In the genomic region with DNA sequence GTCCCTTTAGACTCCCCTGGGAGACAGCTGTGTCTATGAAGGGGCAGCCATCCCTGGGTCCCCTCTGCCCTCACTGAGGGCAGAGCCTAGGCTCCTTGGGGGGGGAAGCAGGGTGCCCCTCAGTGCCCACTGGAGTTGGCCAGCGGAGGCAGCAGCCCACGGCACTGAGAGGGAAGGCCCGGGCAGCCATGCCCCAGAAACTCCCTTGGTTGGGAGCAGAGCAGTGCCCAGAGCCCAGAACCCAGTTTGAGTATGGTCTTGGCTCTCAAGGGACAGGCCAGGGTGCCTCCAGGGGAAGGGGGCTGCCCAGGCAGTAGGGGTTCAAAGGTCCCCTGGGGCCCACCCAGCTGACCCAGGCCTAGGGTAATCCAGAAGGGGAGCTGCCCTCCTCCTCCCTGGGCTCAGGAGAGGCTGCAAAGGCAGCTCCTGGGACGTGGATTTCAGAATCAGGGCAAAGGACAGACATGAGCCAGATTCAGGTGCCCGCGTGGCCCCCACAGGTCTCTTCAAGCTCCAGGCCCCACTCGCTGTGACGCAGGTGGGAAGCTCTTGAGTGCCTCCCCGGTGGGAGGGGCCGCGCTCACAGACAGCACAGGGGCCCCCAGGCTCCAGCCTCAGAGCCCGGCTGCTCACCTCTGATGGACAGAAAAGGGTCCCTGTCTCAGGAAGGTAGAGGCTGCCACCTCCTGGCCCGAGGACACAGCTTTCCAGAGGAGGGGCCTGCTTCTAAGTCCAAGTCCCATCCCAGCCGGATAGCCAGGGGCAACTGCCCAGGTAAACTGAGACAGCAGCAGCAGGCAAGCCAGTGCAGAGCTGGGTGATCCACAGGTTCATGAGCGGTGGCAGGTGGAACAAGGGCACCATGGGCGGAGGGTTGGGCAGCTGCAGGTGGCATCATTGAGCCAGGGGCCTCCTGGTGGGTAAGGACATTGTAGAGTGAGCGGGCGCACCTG, we compare ENCODE assay signal across 8 cellular contexts. TPM values are rescaled to one million over a fixed set of nuclear protein-coding genes. Genes with fewer than 3 reads are reported as not detected.
DNase-seq lines count a peak whose midpoint lies in the region; ATAC-seq and TF ChIP-seq lines count a peak whose summit lies in the region.

No MANE protein-coding gene starts in this region.

- intact Hi-C loops in activated CD4-positive, alpha-beta T cell treated with anti-CD3 and anti-CD28 coated beads, Interleukin-2, amount 10 ng/mL, durations not matched to agents 24 days and 14 days (cut with micrococcal nuclease), result loop anchor here (1.0 kb wide), 1 partner anchor 102 kb away; no protein-coding TSS in a partner anchor

- H3K9me3 ChIP-seq in OCI-LY3 (ENCODE audit: insufficient read depth, low read length) (no peaks in the 10 kb centered on the region), osteoblast (ENCODE audit: low read depth, low read length) (no peaks in the 10 kb centered on the region)

- H3K79me2 ChIP-seq in OCI-LY3 (ENCODE audit: low read length) (no peaks in the 10 kb centered on the region), osteoblast (ENCODE audit: insufficient read depth, low read length) (no peaks in the 10 kb centered on the region)

- H3K27ac ChIP-seq in OCI-LY3 (ENCODE audit: low read length) (no peak overlapping the region), osteoblast (ENCODE audit: low read depth, low read length) (no peak overlapping the region)

- no peak overlapping the region for H3K27ac Mint-ChIP-seq in activated CD4-positive, alpha-beta T cell treated with anti-CD3 and anti-CD28 coated beads, Interleukin-2, amount 10 ng/mL, durations not matched to agents 24 days and 14 days

- H3K9me3 Mint-ChIP-seq in activated CD4-positive, alpha-beta T cell treated with anti-CD3 and anti-CD28 coated beads, Interleukin-2, amount 10 ng/mL, durations not matched to agents 24 days and 14 days, result no peaks in the 10 kb centered on the region

- H3K9ac ChIP-seq in OCI-LY3 (ENCODE audit: low read length), result no peak overlapping the region

- H3K27me3 Mint-ChIP-seq in activated CD4-positive, alpha-beta T cell treated with anti-CD3 and anti-CD28 coated beads, Interleukin-2, amount 10 ng/mL, durations not matched to agents 24 days and 14 days, result peaks cover 3% of the 10 kb centered on the region

- TF ChIP-seq CTCF in OCI-LY3 (IDR thresholded peaks at IDR 0.05; ENCODE audit: low read depth, low read length) (peak; percentile 31), osteoblast (IDR thresholded peaks at IDR 0.05; ENCODE audit: extremely low read depth, low read depth, low read length) (peak; percentile 13)

- H3K4me1 Mint-ChIP-seq in activated CD4-positive, alpha-beta T cell treated with anti-CD3 and anti-CD28 coated beads, Interleukin-2, amount 10 ng/mL, durations not matched to agents 24 days and 14 days, result peaks cover 20% of the 10 kb centered on the region

- peak overlapping the region; percentile 70 for H3K4me3 Mint-ChIP-seq in activated CD4-positive, alpha-beta T cell treated with anti-CD3 and anti-CD28 coated beads, Interleukin-2, amount 10 ng/mL, durations not matched to agents 24 days and 14 days

- H3K27me3 ChIP-seq in OCI-LY3 (ENCODE audit: low read depth, low read length) (0 out of 2 replicates have a peak, but pooled peaks cover 5% of the 10 kb centered on the region), osteoblast (ENCODE audit: insufficient read depth, low read length) (no peaks in the 10 kb centered on the region)

- no peak overlapping the region for H3K4me2 ChIP-seq in OCI-LY3 (ENCODE audit: low read length)
- H3K4me2 ChIP-seq in osteoblast (ENCODE audit: insufficient read depth, low read length), result no peak overlapping the region

- H3K36me3 ChIP-seq in OCI-LY3 (replicated peaks; ENCODE audit: low read depth, low read length) (no peaks in the 10 kb centered on the region), osteoblast (ENCODE audit: insufficient read depth, low read length) (no peaks in the 10 kb centered on the region)

- H2AFZ ChIP-seq in OCI-LY3 (ENCODE audit: low read depth, low read length), result no peak overlapping the region
- no peak overlapping the region for H2AFZ ChIP-seq in osteoblast (ENCODE audit: low read length)

- DNase-seq in activated CD4-positive, alpha-beta T cell treated with anti-CD3 and anti-CD28 coated beads, Interleukin-2, amount 10 ng/mL, durations not matched to agents 24 days and 14 days, result no peak
- no peak for DNase-seq in activated CD4-positive, alpha-beta T cell treated with anti-CD3 and anti-CD28 coated beads for 4 hours
- DNase-seq in ecto neural progenitor cell (ENCODE audit: low spot score), result peak; percentile 80
- peak; percentile 85 for DNase-seq in osteoblast (ENCODE audit: insufficient read length, low spot score, missing footprints)
- no peak for DNase-seq in NK-92 treated with Interleukin-12 subunit alpha and Interleukin-12 subunit beta, amount 100 ng/mL, for 24 hours (lab: John Stamatoyannopoulos, UW)
- no peak for DNase-seq in medulla oblongata (ENCODE audit: extremely low spot score)

- ATAC-seq in HG02588 (IDR thresholded peaks at IDR 0.05; ENCODE audit: unreplicated experiment), result no peak

- peaks cover 2% of the 10 kb centered on the region for H3K36me3 Mint-ChIP-seq in activated CD4-positive, alpha-beta T cell treated with anti-CD3 and anti-CD28 coated beads, Interleukin-2, amount 10 ng/mL, durations not matched to agents 24 days and 14 days (ENCODE audit: low read depth)

- H3K4me3 ChIP-seq in OCI-LY3 (ENCODE audit: low read length) (no peak overlapping the region), osteoblast (ENCODE audit: insufficient read depth, low read length) (no peak overlapping the region)

- no peaks in the 10 kb centered on the region for H4K20me1 ChIP-seq in OCI-LY3 (ENCODE audit: insufficient read depth, low read length)
- H4K20me1 ChIP-seq in osteoblast (ENCODE audit: insufficient read depth, low read length), result no peaks in the 10 kb centered on the region

- H3K4me1 ChIP-seq in OCI-LY3 (ENCODE audit: low read length) (no peaks in the 10 kb centered on the region), osteoblast (ENCODE audit: insufficient read depth, low read length) (no peaks in the 10 kb centered on the region)

RNA-seq across cellular contexts. Expression of a gene that starts 2.6 kb away (rescaled TPM):
- 2.4 and 2.6 TPM in 2 replicates for total RNA-seq in activated CD4-positive, alpha-beta T cell treated with anti-CD3 and anti-CD28 coated beads, Interleukin-2, amount 10 ng/mL, durations not matched to agents 24 days and 14 days
- total RNA-seq in osteoblast, result 0.29 and 0.36 TPM in 2 replicates

RNA-seq across cellular contexts. Expression of a gene that starts 2.7 kb away (rescaled TPM):
- 2.4 and 2.6 TPM in 2 replicates for total RNA-seq in activated CD4-positive, alpha-beta T cell treated with anti-CD3 and anti-CD28 coated beads, Interleukin-2, amount 10 ng/mL, durations not matched to agents 24 days and 14 days
- total RNA-seq in osteoblast, result 0.59 and 1.4 TPM in 2 replicates

RNA-seq across cellular contexts. Expression of a gene that starts 28.7 kb away (rescaled TPM):
- 0.62 and 0.96 TPM in 2 replicates for total RNA-seq in activated CD4-positive, alpha-beta T cell treated with anti-CD3 and anti-CD28 coated beads, Interleukin-2, amount 10 ng/mL, durations not matched to agents 24 days and 14 days
- not detected in 2 replicates for total RNA-seq in osteoblast

Comparison
In these comparisons a context has a peak if more than half of its experiments do, and no peak if none do; other contexts are left out.
1. DNase-seq: peak in ecto neural progenitor cell (single experiment) and osteoblast (single experiment); none in activated CD4-positive, alpha-beta T cell treated with anti-CD3 and anti-CD28 coated beads, Interleukin-2, amount 10 ng/mL, durations not matched to agents 24 days and 14 days (single experiment), activated CD4-positive, alpha-beta T cell treated with anti-CD3 and anti-CD28 coated beads for 4 hours (0 of 2), NK-92 treated with Interleukin-12 subunit alpha and Interleukin-12 subunit beta, amount 100 ng/mL, for 24 hours (single experiment) and medulla oblongata (single experiment).